ENCODE assay signal across 1 cellular context in the genomic region with DNA sequence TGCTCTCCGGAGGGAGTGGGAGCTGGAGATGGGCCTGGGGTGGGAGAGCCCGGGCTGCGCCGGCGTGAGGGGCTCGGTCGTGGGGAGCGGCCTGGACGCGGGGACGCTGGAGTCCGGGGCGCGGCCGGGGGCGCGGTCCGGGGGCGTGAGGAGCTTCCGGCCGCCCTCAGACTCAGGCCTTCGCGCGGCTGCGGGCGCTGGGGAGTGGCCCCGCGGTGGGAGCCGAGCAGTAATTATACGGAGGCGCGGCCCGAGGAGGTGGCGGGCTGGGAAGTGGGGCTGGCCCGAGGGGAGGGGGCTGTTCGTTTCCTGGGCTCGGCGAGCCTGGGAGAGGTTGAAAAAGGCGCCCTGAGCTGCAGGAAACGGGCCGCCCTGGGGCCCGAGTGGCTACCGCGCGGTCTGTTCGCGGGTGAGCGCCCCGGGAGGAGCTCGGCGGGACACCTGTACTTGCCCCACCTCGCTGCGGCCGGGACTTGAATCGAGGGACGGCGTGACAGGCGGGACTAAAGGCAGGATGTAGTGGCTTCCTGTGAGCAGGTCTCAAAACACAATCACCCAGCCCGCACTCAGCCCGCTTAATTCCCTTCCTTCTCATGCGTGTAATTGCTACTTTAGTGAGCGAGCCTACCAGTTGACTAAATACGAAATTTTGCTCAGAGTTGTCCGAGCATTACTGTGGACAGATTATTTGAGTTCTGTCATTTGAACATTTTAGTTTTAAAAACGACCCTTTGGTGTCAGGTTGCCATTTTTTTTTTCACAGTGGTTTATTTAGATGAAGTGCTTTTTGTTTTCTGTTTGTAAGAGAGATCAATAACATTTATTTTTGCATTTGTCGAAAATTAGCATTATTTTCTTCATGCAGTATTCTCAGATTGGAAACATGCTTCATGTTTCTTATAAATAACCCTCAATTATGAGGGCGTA.
TF ChIP-seq lines count a peak whose summit lies in the region.

No MANE protein-coding gene starts in this region.

TF ChIP-seq in HepG2, 621 proteins besides CTCF, POLR2A, EP300 and RAD21 (continued from another document and continues in another):
- no peak for TF ChIP-seq CEBPZ (IDR thresholded peaks at IDR 0.05; ENCODE audit: low read length)
- TF ChIP-seq, protein P1, sequence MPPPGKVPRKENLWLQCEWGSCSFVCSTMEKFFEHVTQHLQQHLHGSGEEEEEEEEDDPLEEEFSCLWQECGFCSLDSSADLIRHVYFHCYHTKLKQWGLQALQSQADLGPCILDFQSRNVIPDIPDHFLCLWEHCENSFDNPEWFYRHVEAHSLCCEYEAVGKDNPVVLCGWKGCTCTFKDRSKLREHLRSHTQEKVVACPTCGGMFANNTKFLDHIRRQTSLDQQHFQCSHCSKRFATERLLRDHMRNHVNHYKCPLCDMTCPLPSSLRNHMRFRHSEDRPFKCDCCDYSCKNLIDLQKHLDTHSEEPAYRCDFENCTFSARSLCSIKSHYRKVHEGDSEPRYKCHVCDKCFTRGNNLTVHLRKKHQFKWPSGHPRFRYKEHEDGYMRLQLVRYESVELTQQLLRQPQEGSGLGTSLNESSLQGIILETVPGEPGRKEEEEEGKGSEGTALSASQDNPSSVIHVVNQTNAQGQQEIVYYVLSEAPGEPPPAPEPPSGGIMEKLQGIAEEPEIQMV (CRISPR knock-in tag; IDR thresholded peaks at IDR 0.05; ENCODE audit: low read depth) = 0 out of 2 replicates have a peak, but pooled peaks have one; percentile 15
- TF ChIP-seq TFDP2 (CRISPR knock-in tag; IDR thresholded peaks at IDR 0.05) = peak; percentile 64; the same call in 1 of the 2 replicates
- TF ChIP-seq SETDB1 (CRISPR knock-in tag; IDR thresholded peaks at IDR 0.05; ENCODE audit: borderline replicate concordance) = no peak
- TF ChIP-seq ZNF644 (CRISPR knock-in tag; IDR thresholded peaks at IDR 0.05; ENCODE audit: low read depth) = no peak
- no peak for TF ChIP-seq SMARCC2 (IDR thresholded peaks at IDR 0.05)
- TF ChIP-seq HES4 (CRISPR knock-in tag; IDR thresholded peaks at IDR 0.05; ENCODE audit: borderline replicate concordance) = peak; percentile 72; the same call in 1 of the 2 replicates
- no peak for TF ChIP-seq HMGA1 (CRISPR knock-in tag; conservative IDR thresholded peaks at IDR 0.05)
- TF ChIP-seq MLXIP (CRISPR knock-in tag; IDR thresholded peaks at IDR 0.05; ENCODE audit: borderline replicate concordance) = 0 out of 2 replicates have a peak, but pooled peaks have one; percentile 37
- no peak for TF ChIP-seq TARDBP (CRISPR knock-in tag; IDR thresholded peaks at IDR 0.05)
- TF ChIP-seq GFI1 (CRISPR knock-in tag; IDR thresholded peaks at IDR 0.05; ENCODE audit: borderline replicate concordance) = 0 out of 2 replicates have a peak, but pooled peaks have one; percentile 37
- TF ChIP-seq SMAD9 (CRISPR knock-in tag; IDR thresholded peaks at IDR 0.05) = no peak
- TF ChIP-seq, protein P2, sequence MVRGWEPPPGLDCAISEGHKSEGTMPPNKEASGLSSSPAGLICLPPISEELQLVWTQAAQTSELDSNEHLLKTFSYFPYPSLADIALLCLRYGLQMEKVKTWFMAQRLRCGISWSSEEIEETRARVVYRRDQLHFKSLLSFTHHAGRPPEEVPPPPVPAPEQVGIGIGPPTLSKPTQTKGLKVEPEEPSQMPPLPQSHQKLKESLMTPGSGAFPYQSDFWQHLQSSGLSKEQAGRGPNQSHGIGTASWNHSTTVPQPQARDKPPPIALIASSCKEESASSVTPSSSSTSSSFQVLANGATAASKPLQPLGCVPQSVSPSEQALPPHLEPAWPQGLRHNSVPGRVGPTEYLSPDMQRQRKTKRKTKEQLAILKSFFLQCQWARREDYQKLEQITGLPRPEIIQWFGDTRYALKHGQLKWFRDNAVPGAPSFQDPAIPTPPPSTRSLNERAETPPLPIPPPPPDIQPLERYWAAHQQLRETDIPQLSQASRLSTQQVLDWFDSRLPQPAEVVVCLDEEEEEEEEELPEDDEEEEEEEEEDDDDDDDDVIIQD (CRISPR knock-in tag; IDR thresholded peaks at IDR 0.05; ENCODE audit: low read depth) = no peak
- TF ChIP-seq NFKBIZ (CRISPR knock-in tag; IDR thresholded peaks at IDR 0.05) = no peak
- TF ChIP-seq ZFY (CRISPR knock-in tag; IDR thresholded peaks at IDR 0.05) = peak; percentile 92
- TF ChIP-seq ZNF777 (CRISPR knock-in tag; IDR thresholded peaks at IDR 0.05) = peak; percentile 98
- TF ChIP-seq, protein P3, sequence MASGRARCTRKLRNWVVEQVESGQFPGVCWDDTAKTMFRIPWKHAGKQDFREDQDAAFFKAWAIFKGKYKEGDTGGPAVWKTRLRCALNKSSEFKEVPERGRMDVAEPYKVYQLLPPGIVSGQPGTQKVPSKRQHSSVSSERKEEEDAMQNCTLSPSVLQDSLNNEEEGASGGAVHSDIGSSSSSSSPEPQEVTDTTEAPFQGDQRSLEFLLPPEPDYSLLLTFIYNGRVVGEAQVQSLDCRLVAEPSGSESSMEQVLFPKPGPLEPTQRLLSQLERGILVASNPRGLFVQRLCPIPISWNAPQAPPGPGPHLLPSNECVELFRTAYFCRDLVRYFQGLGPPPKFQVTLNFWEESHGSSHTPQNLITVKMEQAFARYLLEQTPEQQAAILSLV (CRISPR knock-in tag; IDR thresholded peaks at IDR 0.05; ENCODE audit: borderline replicate concordance) = no peak
- TF ChIP-seq ZNF160 (CRISPR knock-in tag; IDR thresholded peaks at IDR 0.05) = peak; percentile 56; the same call in 1 of the 2 replicates
- no peak for TF ChIP-seq ZNF230 (CRISPR knock-in tag; IDR thresholded peaks at IDR 0.05)
- peak; percentile 37 for TF ChIP-seq GABPA (IDR thresholded peaks at IDR 0.05; ENCODE audit: low read depth, low read length)
- peak; percentile 28; the same call in 1 of the 2 replicates for TF ChIP-seq GABPA (CRISPR knock-in tag; IDR thresholded peaks at IDR 0.05; ENCODE audit: low read depth)
- no peak for TF ChIP-seq CEBPG (CRISPR knock-in tag; IDR thresholded peaks at IDR 0.05)
- no peak for TF ChIP-seq TOPORS (CRISPR knock-in tag; IDR thresholded peaks at IDR 0.05)
- no peak for TF ChIP-seq ARNTL (CRISPR knock-in tag; IDR thresholded peaks at IDR 0.05)
- TF ChIP-seq BORCS8-MEF2B (CRISPR knock-in tag; IDR thresholded peaks at IDR 0.05) = no peak
- no peak for TF ChIP-seq PITX1 (CRISPR knock-in tag; IDR thresholded peaks at IDR 0.05)
- no peak for TF ChIP-seq ATF3 (CRISPR knock-in tag; IDR thresholded peaks at IDR 0.05)
- TF ChIP-seq EHMT2 (IDR thresholded peaks at IDR 0.05; ENCODE audit: borderline replicate concordance, low read depth, low read length) = no peak
- TF ChIP-seq, protein P4, sequence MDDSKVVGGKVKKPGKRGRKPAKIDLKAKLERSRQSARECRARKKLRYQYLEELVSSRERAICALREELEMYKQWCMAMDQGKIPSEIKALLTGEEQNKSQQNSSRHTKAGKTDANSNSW (CRISPR knock-in tag; IDR thresholded peaks at IDR 0.05; ENCODE audit: borderline replicate concordance) = no peak
- no peak for TF ChIP-seq AKAP8 (CRISPR knock-in tag; IDR thresholded peaks at IDR 0.05)
- TF ChIP-seq, protein P5, sequence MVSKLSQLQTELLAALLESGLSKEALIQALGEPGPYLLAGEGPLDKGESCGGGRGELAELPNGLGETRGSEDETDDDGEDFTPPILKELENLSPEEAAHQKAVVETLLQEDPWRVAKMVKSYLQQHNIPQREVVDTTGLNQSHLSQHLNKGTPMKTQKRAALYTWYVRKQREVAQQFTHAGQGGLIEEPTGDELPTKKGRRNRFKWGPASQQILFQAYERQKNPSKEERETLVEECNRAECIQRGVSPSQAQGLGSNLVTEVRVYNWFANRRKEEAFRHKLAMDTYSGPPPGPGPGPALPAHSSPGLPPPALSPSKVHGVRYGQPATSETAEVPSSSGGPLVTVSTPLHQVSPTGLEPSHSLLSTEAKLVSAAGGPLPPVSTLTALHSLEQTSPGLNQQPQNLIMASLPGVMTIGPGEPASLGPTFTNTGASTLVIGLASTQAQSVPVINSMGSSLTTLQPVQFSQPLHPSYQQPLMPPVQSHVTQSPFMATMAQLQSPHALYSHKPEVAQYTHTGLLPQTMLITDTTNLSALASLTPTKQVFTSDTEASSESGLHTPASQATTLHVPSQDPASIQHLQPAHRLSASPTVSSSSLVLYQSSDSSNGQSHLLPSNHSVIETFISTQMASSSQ (IDR thresholded peaks at IDR 0.05; ENCODE audit: low read depth) = no peak
- TF ChIP-seq, protein P5 (CRISPR knock-in tag; IDR thresholded peaks at IDR 0.05; ENCODE audit: borderline replicate concordance) = no peak
